Comparison of ENCODE assay signal across 25 cellular contexts in the genomic region with DNA sequence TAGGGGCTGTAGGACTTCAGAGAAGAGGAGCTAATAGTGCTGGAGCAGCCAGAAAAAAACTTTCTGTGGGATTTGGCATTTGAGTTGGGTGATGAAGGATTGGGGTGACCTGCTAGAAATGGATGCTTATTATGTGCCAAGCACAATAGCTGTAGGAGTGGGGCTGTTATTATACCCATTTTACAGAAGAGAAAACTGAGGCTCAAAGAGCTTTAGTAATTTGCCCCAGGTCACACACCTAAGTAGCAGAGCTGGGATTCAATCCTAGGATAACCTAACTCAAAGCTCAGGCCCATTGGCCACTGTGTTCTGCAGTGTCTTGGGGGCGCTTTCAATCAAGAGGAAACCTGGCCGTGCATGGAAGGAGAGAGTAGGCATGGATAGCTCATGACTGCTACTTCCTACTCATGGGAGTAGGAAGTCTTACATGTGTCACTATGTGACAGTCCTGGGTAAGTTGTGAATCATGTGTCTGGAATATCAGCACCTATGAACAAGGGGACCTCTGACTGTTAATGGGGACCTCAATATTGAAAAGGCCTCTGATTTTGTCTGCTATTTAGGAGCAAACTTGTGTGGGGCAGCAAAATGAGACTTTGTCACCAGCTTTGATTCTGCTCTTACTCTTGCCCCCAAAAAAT. TPM values are rescaled to one million over a fixed set of nuclear protein-coding genes. Genes with fewer than 3 reads are reported as not detected.
DNase-seq lines count a peak whose midpoint lies in the region; ATAC-seq, FAIRE-seq and TF ChIP-seq lines count a peak whose summit lies in the region.
"Had no signal": no experiment of that assay in that cellular context is flagged by ENCODE, and none has a peak within 500 bp of the region (broad histone marks: within the 10 kb centered on the region; RNA-seq: fewer than 3 reads in every experiment).

No MANE protein-coding gene starts in this region.

- H3K36me3 ChIP-seq in HepG2 (replicated peaks in 1 of 2; ENCODE audit: control insufficient read depth in 1 of 2, insufficient read depth in 2 of 2, low read length in 2 of 2) (no peaks in the 10 kb centered on the region), right lobe of liver (no peaks in the 10 kb centered on the region), H1 (ENCODE audit: control insufficient read depth in 2 of 4, insufficient read depth in 4 of 4, low read length in 3 of 4) (no peaks in the 10 kb centered on the region), MM.1S (replicated peaks; ENCODE audit: insufficient read depth, low read length) (no peaks in the 10 kb centered on the region), gastrocnemius medialis (no peaks in the 10 kb centered on the region)
- H3K36me3 ChIP-seq: BLaER1 had no signal

- no peak for ATAC-seq in HepG2
- ATAC-seq in right lobe of liver = no peak
- no peak for ATAC-seq in gastrocnemius medialis
- ATAC-seq: GM12878 had no signal

- no peak overlapping the region for H4K91ac ChIP-seq in H1 (replicated peaks; ENCODE audit: insufficient read length, low read length)

- DNase-seq in HepG2 (ENCODE audit: low spot score) (no peak), right lobe of liver (no peak), RKO (ENCODE audit: low spot score) (peak; percentile 54), H1 (ENCODE audit: low read depth in 1 of 2, low spot score in 2 of 2) (no peak), MM.1S (no peak), gastrocnemius medialis (no peak), NCI-H1694 (lab: John Stamatoyannopoulos, UW) (no peak), urothelium cell line (ENCODE audit: low spot score) (no peak)
- DNase-seq: 8988T; Calu3; CD4-positive, alpha-beta memory T cell; DMS79 treated with DMSO at 0.1 percent for 48 hours; GM23248; HCEC 1CT; IMR-90; KBM-7 had no signal

- no peak overlapping the region for H3K9ac ChIP-seq in HepG2 (ENCODE audit: insufficient read depth, low read depth, low read length)
- no peak overlapping the region for H3K9ac ChIP-seq in H1 (replicated peaks in 1 of 4; ENCODE audit: extremely low read depth in 1 of 4, low read depth in 3 of 4, low read length in 3 of 4)
- no peak overlapping the region for H3K9ac ChIP-seq in MM.1S (ENCODE audit: low read length)
- H3K9ac ChIP-seq: BLaER1, GM23248 had no signal

- intact Hi-C loops in HepG2 (cut with micrococcal nuclease; ENCODE audit: unreplicated experiment) (loop anchor here (10.0 kb wide), 1 partner anchor 885 kb away; no protein-coding TSS in a partner anchor), right lobe of liver (cut with DNase I) (no loop called here), gastrocnemius medialis (cut with DNase I; ENCODE audit: low total_unique reads) (no loop called here)

- H3K4me2 ChIP-seq in HepG2 (ENCODE audit: low read depth, low read length) = no peak overlapping the region
- H3K4me2 ChIP-seq in H1 (ENCODE audit: insufficient read depth in 1 of 2, low read depth in 2 of 2, low read length in 2 of 2) = no peak overlapping the region
- H3K4me2 ChIP-seq in MM.1S (ENCODE audit: low read depth, low read length) = no peak overlapping the region
- H3K4me2 ChIP-seq: BLaER1 had no signal

- no peak overlapping the region for H3K14ac ChIP-seq in H1 (ENCODE audit: insufficient read length)

- no peak overlapping the region for H2BK120ac ChIP-seq in H1 (replicated peaks; ENCODE audit: low read depth, low read length)

- H3K18ac ChIP-seq in H1 (ENCODE audit: extremely low read depth, low read length) = no peak overlapping the region

- H3K27me3 ChIP-seq in HepG2 (ENCODE audit: control insufficient read depth in 1 of 2, insufficient read depth in 2 of 2, low read length in 2 of 2) (peaks cover 4 to 22% of the 10 kb centered on the region in 2 experiments), right lobe of liver (no peaks in the 10 kb centered on the region), H1 (replicated peaks in 1 of 4; ENCODE audit: control insufficient read depth in 3 of 4, extremely low read depth in 1 of 4, insufficient read depth in 3 of 4, low read length in 3 of 4) (no peaks in the 10 kb centered on the region), MM.1S (replicated peaks; ENCODE audit: insufficient read depth, low read length) (no peaks in the 10 kb centered on the region), gastrocnemius medialis (no peaks in the 10 kb centered on the region)
- H3K27me3 ChIP-seq: BLaER1 had no signal

- no peaks in the 10 kb centered on the region for H3K79me1 ChIP-seq in H1 (ENCODE audit: low read depth, low read length)

- H3K4me1 ChIP-seq in HepG2 (ENCODE audit: insufficient read depth, low read length) (peaks cover 5% of the 10 kb centered on the region), right lobe of liver (no peaks in the 10 kb centered on the region), H1 (replicated peaks in 1 of 4; ENCODE audit: control insufficient read depth in 3 of 4, insufficient read depth in 4 of 4, low read length in 3 of 4) (no peaks in the 10 kb centered on the region), MM.1S (ENCODE audit: low read length) (no peaks in the 10 kb centered on the region), gastrocnemius medialis (no peaks in the 10 kb centered on the region)

- no peak overlapping the region for H3K27ac ChIP-seq in HepG2 (ENCODE audit: extremely low read length, insufficient read depth, low read length)
- no peak overlapping the region for H3K27ac ChIP-seq in right lobe of liver
- H3K27ac ChIP-seq in H1 (ENCODE audit: low read depth, low read length) = no peak overlapping the region
- no peak overlapping the region for H3K27ac ChIP-seq in MM.1S (ENCODE audit: low read length)
- H3K27ac ChIP-seq in gastrocnemius medialis = no peak overlapping the region
- H3K27ac ChIP-seq: BLaER1, GM23248 had no signal

- H3K9me2 ChIP-seq in MM.1S (replicated peaks; ENCODE audit: insufficient read depth, low read length) = no peaks in the 10 kb centered on the region

- H3K4ac ChIP-seq in H1 (replicated peaks; ENCODE audit: insufficient read length, low read depth, low read length) = no peak overlapping the region

- 40% methylated on average over 1 of the region's 2 CpGs for WGBS in HepG2 (ENCODE audit: low lambda C conversion rate)
- 94% methylated on average over 2 of the region's 2 CpGs for WGBS in right lobe of liver (ENCODE audit: insufficient coverage, low coverage, low lambda C conversion rate, missing lambda C conversion rate)
- 90% methylated on average over 2 of the region's 2 CpGs; no CpG with 5 or more reads in 1 of the 2 experiments for WGBS in H1 (ENCODE audit: extremely low coverage in 1 of 2, insufficient coverage in 1 of 2, insufficient read length in 1 of 2, insufficient replicate concordance in 2 of 2, low coverage in 1 of 2, low lambda C conversion rate in 2 of 2, missing lambda C conversion rate in 1 of 2), 2 experiments

- no peak overlapping the region for H2BK15ac ChIP-seq in H1 (ENCODE audit: low read length)

- H2AFZ ChIP-seq in HepG2 (ENCODE audit: low read length) (no peak overlapping the region), H1 (ENCODE audit: low read length) (no peak overlapping the region), MM.1S (ENCODE audit: low read length) (no peak overlapping the region)
- H2AFZ ChIP-seq: GM23248 had no signal

- no peaks in the 10 kb centered on the region for H4K20me1 ChIP-seq in HepG2 (ENCODE audit: insufficient read depth, low read length)
- no peaks in the 10 kb centered on the region for H4K20me1 ChIP-seq in H1 (replicated peaks in 1 of 2; ENCODE audit: control insufficient read depth in 1 of 2, insufficient read depth in 2 of 2, low read length in 2 of 2)
- no peaks in the 10 kb centered on the region for H4K20me1 ChIP-seq in MM.1S (ENCODE audit: insufficient read depth, low read length)
- H4K20me1 ChIP-seq: BLaER1 had no signal

- H3K23me2 ChIP-seq in H1 (ENCODE audit: low read depth, low read length) = no peaks in the 10 kb centered on the region

- TF ChIP-seq RAD21 in HepG2 (CRISPR knock-in tag; IDR thresholded peaks at IDR 0.05) (no peak), H1 (IDR thresholded peaks at IDR 0.05 in 1 of 2, conservative IDR thresholded peaks at IDR 0.05 in 1 of 2; ENCODE audit: low read depth in 2 of 2, low read length in 2 of 2) (no peak)

- H2BK20ac ChIP-seq in H1 (ENCODE audit: low read length) = no peak overlapping the region

- H4K8ac ChIP-seq in H1 (ENCODE audit: extremely low read depth, insufficient read depth, low read length) = no peak overlapping the region

- H2AK5ac ChIP-seq in H1 (ENCODE audit: low read depth, low read length) = no peak overlapping the region

- H3K9me3 ChIP-seq in HepG2 (ENCODE audit: low read length) (no peaks in the 10 kb centered on the region), right lobe of liver (no peaks in the 10 kb centered on the region), H1 (ENCODE audit: insufficient read depth in 2 of 2, low read depth in 1 of 2, low read length in 1 of 2) (no peaks in the 10 kb centered on the region), MM.1S (replicated peaks; ENCODE audit: insufficient read depth, low read length) (no peaks in the 10 kb centered on the region), gastrocnemius medialis (no peaks in the 10 kb centered on the region)
- H3K9me3 ChIP-seq: BLaER1 had no signal

- no TSS peak for BruUV-seq in HepG2 (replicated peaks; lab: Mats Ljungman, UMichigan)

- in situ Hi-C loops in HepG2 (cut with HindIII; ENCODE audit: extremely low pct_ligation_motif_present, low pct_unique_long_range_greater_than_20kb) (no loop called here), gastrocnemius medialis (cut with MboI; ENCODE audit: low sequenced_read_pairs in 4 of 4) (no loop called here)

- POLR2A ChIA-PET in HepG2 (lab: Yijun Ruan, JAX) = no interaction called here
- POLR2A ChIA-PET in H1 (lab: Charles Lee; ENCODE audit: partially characterized antibody) = no interaction called here

- H3K4me3 ChIP-seq in HepG2 (replicated peaks in 1 of 3; ENCODE audit: insufficient read depth in 1 of 3, low read depth in 2 of 3, low read length in 3 of 3) (no peak overlapping the region), right lobe of liver (no peak overlapping the region), H1 (ENCODE audit: extremely low read depth in 1 of 4, insufficient read depth in 2 of 4, low read depth in 3 of 4, low read length in 4 of 4) (no peak overlapping the region), MM.1S (ENCODE audit: low read length) (no peak overlapping the region), gastrocnemius medialis (no peak overlapping the region)
- H3K4me3 ChIP-seq: BLaER1, GM12878, GM23248 had no signal

- H2BK12ac ChIP-seq in H1 (ENCODE audit: low read depth, low read length) = no peak overlapping the region

- H3K79me2 ChIP-seq in HepG2 (ENCODE audit: insufficient read depth, low read length) (no peaks in the 10 kb centered on the region), H1 (ENCODE audit: control insufficient read depth in 1 of 2, insufficient read depth in 2 of 2, low read length in 2 of 2) (no peaks in the 10 kb centered on the region), MM.1S (ENCODE audit: low read length) (no peaks in the 10 kb centered on the region)

- H3F3A ChIP-seq in MM.1S (ENCODE audit: insufficient read depth, low read length) = no peaks in the 10 kb centered on the region

- FAIRE-seq in HepG2 (lab: Jason Lieb, UNC) (no peak), H1 (lab: Jason Lieb, UNC) (no peak), urothelium cell line (lab: Jason Lieb, UNC) (no peak)
- FAIRE-seq: GM12878, GM19239, H54 had no signal

- TF ChIP-seq POLR2A in HepG2 (IDR thresholded peaks at IDR 0.05; ENCODE audit: insufficient read depth in 1 of 2, low read depth in 2 of 2, low read length in 2 of 2) = no peak
- TF ChIP-seq POLR2A in right lobe of liver (IDR thresholded peaks at IDR 0.05) = no peak
- TF ChIP-seq POLR2A in H1 (IDR thresholded peaks at IDR 0.05; ENCODE audit: control extremely low read depth in 1 of 2, low read depth in 2 of 2, low read length in 2 of 2) = no peak
- TF ChIP-seq POLR2A in gastrocnemius medialis (IDR thresholded peaks at IDR 0.05) = no peak

- no peak for TF ChIP-seq EP300 in HepG2 (IDR thresholded peaks at IDR 0.05; ENCODE audit: low read depth in 2 of 2, low read length in 2 of 2)
- TF ChIP-seq EP300 in HepG2 (CRISPR knock-in tag; IDR thresholded peaks at IDR 0.05; ENCODE audit: borderline replicate concordance) = no peak
- TF ChIP-seq EP300 in H1 (IDR thresholded peaks at IDR 0.05; ENCODE audit: borderline replicate concordance in 1 of 2, low read depth in 2 of 2, low read length in 2 of 2) = no peak

- TF ChIP-seq CTCF in HepG2 (CRISPR knock-in tag; IDR thresholded peaks at IDR 0.05) (no peak), right lobe of liver (IDR thresholded peaks at IDR 0.05) (no peak), H1 (IDR thresholded peaks at IDR 0.05; ENCODE audit: control extremely low read depth in 1 of 3, insufficient read depth in 1 of 3, low read depth in 1 of 3, low read length in 3 of 3) (no peak), MM.1S (IDR thresholded peaks at IDR 0.05; ENCODE audit: low read length) (no peak), gastrocnemius medialis (IDR thresholded peaks at IDR 0.05 in 4 of 5, conservative IDR thresholded peaks at IDR 0.05 in 1 of 5) (no peak)

- no peak overlapping the region for H2BK5ac ChIP-seq in H1 (ENCODE audit: low read depth, low read length)

- CTCF ChIA-PET in HepG2 (lab: Yijun Ruan, JAX; ENCODE audit: low intra/inter-chr PET ratio, low total read pairs) = interaction anchor here (0.6 kb wide), 1 partner anchor 115 kb away, joined by 3 read pairs; no protein-coding TSS in a partner anchor
- CTCF ChIA-PET in H1 (lab: Charles Lee; ENCODE audit: partially characterized antibody) = interaction anchor here (1.0 to 1.3 kb wide), 3 partner anchors 9 to 45 kb away, joined by 3 to 6 read pairs (median 3); no protein-coding TSS in a partner anchor

- H3K56ac ChIP-seq in H1 (replicated peaks; ENCODE audit: insufficient read length, low read depth, low read length) = no peak overlapping the region

- no peak overlapping the region for H3K23ac ChIP-seq in H1 (ENCODE audit: insufficient read length)

- H4K5ac ChIP-seq in H1 (ENCODE audit: insufficient read length, low read depth, low read length) = no peak overlapping the region

RNA-seq across cellular contexts. Expression of a gene that starts 6.1 kb away (rescaled TPM):
- 2.6 and 2.9 TPM in 2 replicates for total RNA-seq in HepG2 (2016; rRNA removed; fragmentation: Illumina TruSeq; extraction: Trizol)
- 0.40 and 0.53 TPM in 2 replicates for total RNA-seq in HepG2 (2016; cell fraction: cytosol; rRNA removed; fragmentation: Illumina TruSeq; extraction: Trizol; ENCODE audit: low read depth)
- 2.3 and 3.0 TPM in 2 replicates for total RNA-seq in HepG2 (2016; cell fraction: insoluble cytoplasmic fraction; rRNA removed; fragmentation: Illumina TruSeq; extraction: Trizol)
- total RNA-seq in HepG2 (2016; cell fraction: membrane; rRNA removed; fragmentation: Illumina TruSeq; extraction: Trizol) = 1.2 and 1.6 TPM in 2 replicates
- total RNA-seq in HepG2 (2016; cell fraction: nucleus; rRNA removed; fragmentation: Illumina TruSeq; extraction: Trizol) = 2.3 and 2.4 TPM in 2 replicates
- polyA plus RNA-seq in HepG2 (2011; rRNA removed) = 0.21 and 0.51 TPM in 2 replicates
- 0.21 and 0.23 TPM in 2 replicates for polyA plus RNA-seq in HepG2 (2011; cell fraction: cytosol; rRNA removed)
- 0.51 and 0.78 TPM in 2 replicates for polyA plus RNA-seq in HepG2 (2011; cell fraction: nucleus; rRNA removed)
- polyA plus RNA-seq in HepG2 (2012) = 0.32 and 0.52 TPM in 2 replicates
- 0.17 and 0.27 TPM in 2 replicates for polyA plus RNA-seq in HepG2 (2016; cell fraction: cytosol; fragmentation: Illumina TruSeq; extraction: Trizol; ENCODE audit: low read depth)
- polyA plus RNA-seq in HepG2 (2016; cell fraction: insoluble cytoplasmic fraction; fragmentation: Illumina TruSeq; extraction: Trizol; ENCODE audit: low read depth) = 1.9 and 2.4 TPM in 2 replicates
- polyA plus RNA-seq in HepG2 (2016; cell fraction: membrane; fragmentation: Illumina TruSeq; extraction: Trizol; ENCODE audit: low read depth) = 0.45 and 0.62 TPM in 2 replicates
- polyA plus RNA-seq in HepG2 (2016; cell fraction: nucleus; fragmentation: Illumina TruSeq; extraction: Trizol; ENCODE audit: insufficient read depth, low read depth) = 1.5 and 2.4 TPM in 2 replicates
- 1.1 TPM in 1 of 2 replicates, not detected in the other for polyA minus RNA-seq in HepG2 (2011; rRNA and poly(A)+ RNA removed; ENCODE audit: low replicate concordance)
- polyA minus RNA-seq in HepG2 (2011; cell fraction: cytosol; rRNA and poly(A)+ RNA removed) = 0.35 and 0.49 TPM in 2 replicates
- 0.50 and 0.77 TPM in 2 replicates for polyA minus RNA-seq in HepG2 (2011; cell fraction: nucleus; rRNA and poly(A)+ RNA removed)
- under 1 TPM in 2 of 6 experiments, not detected in 4; 0.09 to 0.22 TPM for total RNA-seq in right lobe of liver
- not detected in 2 replicates for total RNA-seq in H1 (2021; fragmentation: NEBNext Ultra II Directional; extraction: Animal tissue kit (Norgen Biotek cat#: 25700))
- polyA plus RNA-seq in H1 (2011; rRNA removed) = not detected in 2 replicates
- polyA plus RNA-seq in H1 (2011; cell fraction: cytosol; rRNA removed) = not detected
- not detected for polyA plus RNA-seq in H1 (2011; cell fraction: nucleus; rRNA removed)
- not detected in 4 replicates for polyA plus RNA-seq in H1 (2012, experiment 1 of 2)
- not detected for polyA plus RNA-seq in H1 (2012, experiment 2 of 2)
- polyA plus RNA-seq in H1 (2013, experiment 1 of 2) = not detected
- polyA plus RNA-seq in H1 (2013, experiment 2 of 2) = not detected
- not detected in 2 replicates for polyA minus RNA-seq in H1 (2011; rRNA and poly(A)+ RNA removed)
- not detected for polyA minus RNA-seq in H1 (2011; cell fraction: cytosol; rRNA and poly(A)+ RNA removed)
- not detected for polyA minus RNA-seq in H1 (2011; cell fraction: nucleus; rRNA and poly(A)+ RNA removed)
- not detected for total RNA-seq in gastrocnemius medialis
- total RNA-seq: A673; Calu3; CD4-positive, alpha-beta memory T cell; G401; GM12878; GM23248; HT1080; IMR-90 had no signal
- polyA plus RNA-seq: AG04450; CD14-positive monocyte; CD4-positive, alpha-beta memory T cell; GM12878; GM23248; IMR-90 had no signal
